16 cellular contexts compared by ENCODE assay signal in the genomic region with DNA sequence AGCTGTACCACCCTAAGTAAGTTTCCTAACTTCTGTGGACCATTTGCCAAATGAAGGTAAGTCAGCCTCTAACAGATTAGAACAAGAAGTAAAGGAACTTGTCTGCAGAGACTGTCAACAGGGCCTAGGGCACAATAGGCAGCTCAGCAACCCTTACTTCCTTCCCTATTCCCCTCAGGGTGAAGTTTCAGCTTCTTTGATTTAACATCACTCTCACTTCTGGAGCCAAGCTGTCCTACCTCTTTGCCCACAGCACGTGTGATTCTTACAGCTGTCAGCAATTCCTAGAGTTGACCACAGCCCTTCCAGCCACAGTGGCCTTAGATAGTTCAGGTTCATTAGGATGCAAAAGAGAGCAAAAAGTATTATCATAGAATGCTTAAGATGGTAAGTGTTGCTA. TPM values are rescaled to one million over a fixed set of nuclear protein-coding genes. Genes with fewer than 3 reads are reported as not detected.
DNase-seq lines count a peak whose midpoint lies in the region; ATAC-seq lines count a peak whose summit lies in the region.
"Had no signal": no experiment of that assay in that cellular context is flagged by ENCODE, and none has a peak within 500 bp of the region (broad histone marks: within the 10 kb centered on the region; RNA-seq: fewer than 3 reads in every experiment).

No MANE protein-coding gene starts in this region.

- H3K4me1 Mint-ChIP-seq in naive B cell, result peaks cover 18 to 31% (median 25%) of the 10 kb centered on the region in 3 donors
- H3K4me1 Mint-ChIP-seq: activated naive CD4-positive, alpha-beta T cell treated with anti-CD3 and anti-CD28 coated beads, Interleukin-2, amount 50 U/mL, for 24 hours had no signal

- H3K4me3 Mint-ChIP-seq in naive B cell, result peak overlapping the region in 7 of 8 donors; percentile 27 to 85 (median 69)
- H3K4me3 Mint-ChIP-seq: activated naive CD4-positive, alpha-beta T cell treated with anti-CD3 and anti-CD28 coated beads, Interleukin-2, amount 50 U/mL, for 24 hours; effector memory CD8-positive, alpha-beta T cell had no signal

- peak; percentile 99 for ATAC-seq in naive B cell (ENCODE audit: low read depth in 2 of 2)
- no peak for ATAC-seq in HG03432 (IDR thresholded peaks at IDR 0.05; ENCODE audit: unreplicated experiment)
- ATAC-seq in GM18519 (IDR thresholded peaks at IDR 0.05; ENCODE audit: low FRiP score, unreplicated experiment), result no peak
- ATAC-seq: effector memory CD8-positive, alpha-beta T cell had no signal

- no peaks in the 10 kb centered on the region for H3K9me3 Mint-ChIP-seq in naive B cell
- H3K9me3 Mint-ChIP-seq: activated naive CD4-positive, alpha-beta T cell treated with anti-CD3 and anti-CD28 coated beads, Interleukin-2, amount 50 U/mL, for 24 hours; effector memory CD8-positive, alpha-beta T cell had no signal

- no peaks in the 10 kb centered on the region for H3K36me3 Mint-ChIP-seq in naive B cell
- H3K36me3 Mint-ChIP-seq: activated naive CD4-positive, alpha-beta T cell treated with anti-CD3 and anti-CD28 coated beads, Interleukin-2, amount 50 U/mL, for 24 hours had no signal

- H3K27ac Mint-ChIP-seq in naive B cell, result peak overlapping the region; percentile 1 to 88 (median 63)
- H3K27ac Mint-ChIP-seq: activated naive CD4-positive, alpha-beta T cell treated with anti-CD3 and anti-CD28 coated beads, Interleukin-2, amount 50 U/mL, for 24 hours had no signal

- DNase-seq in GDM1 (lab: John Stamatoyannopoulos, UW) (peak; percentile 25), MV-4-11 (lab: John Stamatoyannopoulos, UW) (peak; percentile 61), UCSD-AML1 (lab: John Stamatoyannopoulos, UW; ENCODE audit: unreplicated experiment) (peak; percentile 22), naive B cell (peak; percentile 60), NCI-H1436 (lab: John Stamatoyannopoulos, UW) (no peak)
- DNase-seq in activated CD4-positive, alpha-beta T cell treated with anti-CD3 and anti-CD28 coated beads, Interleukin-2, amount 50 U/mL, for 1 hour, result no peak
- DNase-seq: activated CD4-positive, CD25-positive, alpha-beta regulatory T cell; activated CD8-positive, alpha-beta memory T cell treated with anti-CD3 and anti-CD28 coated beads, Interleukin-2, amount 50 U/mL, for 4 hours; BE2C; DMS79 treated with DMSO at 0.1 percent for 48 hours; effector memory CD8-positive, alpha-beta T cell; NCI-H2029 treated with DMSO at 0.1 percent for 48 hours; SK-N-SH had no signal

- H3K27me3 Mint-ChIP-seq in naive B cell, result no peaks in the 10 kb centered on the region
- H3K27me3 Mint-ChIP-seq: activated naive CD4-positive, alpha-beta T cell treated with anti-CD3 and anti-CD28 coated beads, Interleukin-2, amount 50 U/mL, for 24 hours; effector memory CD8-positive, alpha-beta T cell had no signal

RNA-seq across cellular contexts. Expression of gene EIF4G3, which starts 7.6 kb away (rescaled TPM):
- 10 to 100 TPM; 12.2 to 29.2 (median 16.0) TPM for polyA plus RNA-seq in naive B cell (ENCODE audit: low read depth in 6 of 6)

Comparison
In these comparisons a context has a peak if more than half of its experiments do, and no peak if none do; other contexts are left out.
1. DNase-seq: peak in GDM1 (single experiment), MV-4-11 (single experiment), UCSD-AML1 (single experiment) and naive B cell (single experiment); none in activated CD4-positive, alpha-beta T cell treated with anti-CD3 and anti-CD28 coated beads, Interleukin-2, amount 50 U/mL, for 1 hour (single experiment) and NCI-H1436 (single experiment).
2. ATAC-seq: peak in naive B cell (2 of 2); none in HG03432 (single experiment) and GM18519 (single experiment).